25 cellular contexts compared by ENCODE assay signal in genomic region chr3:124444893-124445292, GRCh38.
"Had no signal": no experiment of that assay in that cellular context is flagged by ENCODE, and none has a peak within 500 bp of the region (broad histone marks: within the 10 kb centered on the region; RNA-seq: fewer than 3 reads in every experiment).

No MANE protein-coding gene starts in this region.

- H3K4me1 ChIP-seq: stomach, suprapubic skin, testis, thyroid gland, tibial artery, tibial nerve, transverse colon, upper lobe of left lung, upper lobe of right lung, uterus, vagina had no signal

- H3K4me3 ChIP-seq: stomach, suprapubic skin, testis, thoracic aorta, thyroid gland, tibial artery, tibial nerve, transverse colon, upper lobe of left lung, upper lobe of right lung, uterus, vagina had no signal

- DNase-seq: stimulated activated CD4-positive, alpha-beta T cell treated with anti-CD3 and anti-CD28 coated beads, Interleukin-2, amount 100 ng/mL, for 48 hours; stimulated activated CD4-positive, alpha-beta T cell treated with anti-CD3 and anti-CD28 coated beads, Interleukin-4, amount 100 ng/mL, for 1 hour; stimulated activated CD4-positive, alpha-beta T cell treated with anti-CD3 and anti-CD28 coated beads, Interleukin-4, amount 100 ng/mL, for 24 hours; stimulated activated CD4-positive, alpha-beta T cell treated with anti-CD3 and anti-CD28 coated beads, Interleukin-4, amount 100 ng/mL, for 4 hours; stimulated activated CD8-positive, alpha-beta memory T cell treated with anti-CD3 and anti-CD28 coated beads, Interleukin-4, amount 100 ng/mL, for 48 hours; stimulated activated naive B cell treated with anti-CD40 and anti-IgM and Interleukin-4, amounts not matched to agents 10 μg/mL and 1 μg/mL and 100 μg/mL, for 72 hours; stimulated activated naive CD4-positive, alpha-beta T cell; stimulated activated naive CD4-positive, alpha-beta T cell treated with Interleukin-2 at 50 U/mL for 16 hours; stimulated activated naive CD8-positive, alpha-beta T cell treated with anti-CD3 and anti-CD28 coated beads, Interleukin-15, amount 100 ng/mL, for 72 hours; stimulated activated naive CD8-positive, alpha-beta T cell treated with anti-CD3 and anti-CD28 coated beads, Interleukin-15, Interleukin-2, amounts not matched to agents 100 U/mL and 50 U/mL, for 24 hours; stomach; substantia nigra; testis; thyroid gland; tibial artery; transverse colon; trophoblast cell; upper lobe of left lung; upper lobe of right lung; uterus had no signal

- H3K27me3 ChIP-seq: stomach, suprapubic skin, testis, thyroid gland, tibial artery, tibial nerve, transverse colon, upper lobe of left lung, upper lobe of right lung, uterus, vagina had no signal

- H3K9me3 ChIP-seq: stomach, suprapubic skin, testis, thoracic aorta, thyroid gland, tibial artery, tibial nerve, transverse colon, upper lobe of left lung, upper lobe of right lung, uterus, vagina had no signal

- FAIRE-seq: urothelium cell line had no signal

- H3K36me3 ChIP-seq: transverse colon, upper lobe of left lung, uterus, vagina had no signal

- H3K27ac ChIP-seq: stomach, suprapubic skin, testis, thoracic aorta, thyroid gland, tibial artery, tibial nerve, transverse colon, upper lobe of left lung, upper lobe of right lung, uterus, vagina had no signal
